1 cellular context compared by ENCODE assay signal in genomic region chr3:151567477-151567876, GRCh38.
TF ChIP-seq lines count a peak whose summit lies in the region.

No MANE protein-coding gene starts in this region.

TF ChIP-seq in K562, 482 proteins besides CTCF, POLR2A, EP300 and RAD21:
- TF ChIP-seq SNRNP70 (optimal IDR thresholded peaks at IDR 0.05; ENCODE audit: low read depth, low read length) (no peak), PHTF2 (CRISPR knock-in tag; IDR thresholded peaks at IDR 0.05) (no peak), ZNF347 (CRISPR knock-in tag; IDR thresholded peaks at IDR 0.05; ENCODE audit: low read depth) (no peak), NKRF (IDR thresholded peaks at IDR 0.05; ENCODE audit: borderline replicate concordance) (no peak), RBM17 (IDR thresholded peaks at IDR 0.05; ENCODE audit: borderline replicate concordance, low read depth, low read length) (no peak), TAF7 (tag; IDR thresholded peaks at IDR 0.05) (no peak), DPF2 (IDR thresholded peaks at IDR 0.05) (no peak), MLX (CRISPR knock-in tag; conservative IDR thresholded peaks at IDR 0.05) (no peak), PML (IDR thresholded peaks at IDR 0.05; ENCODE audit: low read length) (no peak), RBM34 (IDR thresholded peaks at IDR 0.05; ENCODE audit: borderline replicate concordance, insufficient read depth, low read length) (no peak), NCOA1 (IDR thresholded peaks at IDR 0.05; ENCODE audit: low read depth) (no peak), IRF1 (CRISPR knock-in tag; IDR thresholded peaks at IDR 0.05; ENCODE audit: borderline replicate concordance) (no peak)
TF ChIP-seq in K562: peak in this region for 0.
